ENCODE assay signal across 9 cellular contexts in genomic region chr4:88706574-88706973, GRCh38. TPM values are rescaled to one million over a fixed set of nuclear protein-coding genes. Genes with fewer than 3 reads are reported as not detected.
DNase-seq lines count a peak whose midpoint lies in the region; ATAC-seq, FAIRE-seq and TF ChIP-seq lines count a peak whose summit lies in the region.
"Had no signal": no experiment of that assay in that cellular context is flagged by ENCODE, and none has a peak within 500 bp of the region (broad histone marks: within the 10 kb centered on the region; RNA-seq: fewer than 3 reads in every experiment).

No MANE protein-coding gene starts in this region.

- no peak overlapping the region for H3K27ac Mint-ChIP-seq in progenitor cell of endocrine pancreas
- peak overlapping the region in 2 of 9 donors; percentile 21 to 30 for H3K27ac Mint-ChIP-seq in naive thymus-derived CD4-positive, alpha-beta T cell
- H3K27ac Mint-ChIP-seq in activated T-helper 1 cell treated with anti-CD3 and anti-CD28 coated beads, Interleukin-12 subunit alpha, Interleukin-12 subunit beta, Interleukin-2, Interleukin-4 antibody, amounts not matched to agents 30 ng/mL and 10 ng/mL and 1 ng/mL, durations not matched to agents 14 hours and 24 hours and 36 hours: no peak overlapping the region

- POLR2A ChIA-PET in naive thymus-derived CD4-positive, alpha-beta T cell (lab: Charles Lee): no interaction called here

- H3K9me3 ChIP-seq in naive thymus-derived CD4-positive, alpha-beta T cell (ENCODE audit: control insufficient read depth in 2 of 3, low read length in 3 of 3): no peaks in the 10 kb centered on the region

- H3K27ac ChIP-seq in naive thymus-derived CD4-positive, alpha-beta T cell (ENCODE audit: low read depth, low read length): no peak overlapping the region
- H3K27ac ChIP-seq: SK-N-MC had no signal

- H3K4me3 Mint-ChIP-seq in progenitor cell of endocrine pancreas (ENCODE audit: low read depth): no peak overlapping the region
- no peak overlapping the region for H3K4me3 Mint-ChIP-seq in naive thymus-derived CD4-positive, alpha-beta T cell
- no peak overlapping the region for H3K4me3 Mint-ChIP-seq in activated T-helper 1 cell treated with anti-CD3 and anti-CD28 coated beads, Interleukin-12 subunit alpha, Interleukin-12 subunit beta, Interleukin-2, Interleukin-4 antibody, amounts not matched to agents 30 ng/mL and 10 ng/mL and 1 ng/mL, durations not matched to agents 14 hours and 24 hours and 36 hours

- H3K4me1 Mint-ChIP-seq in progenitor cell of endocrine pancreas (ENCODE audit: low read depth): no peaks in the 10 kb centered on the region
- H3K4me1 Mint-ChIP-seq in naive thymus-derived CD4-positive, alpha-beta T cell: peaks cover 0 to 17% (median 0%) of the 10 kb centered on the region in 7 donors
- no peaks in the 10 kb centered on the region for H3K4me1 Mint-ChIP-seq in activated T-helper 1 cell treated with anti-CD3 and anti-CD28 coated beads, Interleukin-12 subunit alpha, Interleukin-12 subunit beta, Interleukin-2, Interleukin-4 antibody, amounts not matched to agents 30 ng/mL and 10 ng/mL and 1 ng/mL, durations not matched to agents 14 hours and 24 hours and 36 hours (ENCODE audit: low read depth)

- no peak for ATAC-seq in naive thymus-derived CD4-positive, alpha-beta T cell

- intact Hi-C loops in naive thymus-derived CD4-positive, alpha-beta T cell (cut with micrococcal nuclease): no loop called here
- intact Hi-C loops in activated T-helper 1 cell treated with anti-CD3 and anti-CD28 coated beads, Interleukin-12 subunit alpha, Interleukin-12 subunit beta, Interleukin-2, Interleukin-4 antibody, amounts not matched to agents 30 ng/mL and 10 ng/mL and 1 ng/mL, durations not matched to agents 14 hours and 24 hours and 36 hours (cut with micrococcal nuclease): no loop called here

- H3K27me3 ChIP-seq in naive thymus-derived CD4-positive, alpha-beta T cell (ENCODE audit: control insufficient read depth in 2 of 2, insufficient read depth in 2 of 2, low read length in 2 of 2): no peaks in the 10 kb centered on the region

- CTCF ChIA-PET in naive thymus-derived CD4-positive, alpha-beta T cell (lab: Charles Lee): no interaction called here

- no peaks in the 10 kb centered on the region for H3K36me3 Mint-ChIP-seq in progenitor cell of endocrine pancreas (ENCODE audit: insufficient read depth)
- peaks cover 27 to 82% (median 74%) of the 10 kb centered on the region in 5 donors for H3K36me3 Mint-ChIP-seq in naive thymus-derived CD4-positive, alpha-beta T cell
- peaks cover 29% of the 10 kb centered on the region for H3K36me3 Mint-ChIP-seq in activated T-helper 1 cell treated with anti-CD3 and anti-CD28 coated beads, Interleukin-12 subunit alpha, Interleukin-12 subunit beta, Interleukin-2, Interleukin-4 antibody, amounts not matched to agents 30 ng/mL and 10 ng/mL and 1 ng/mL, durations not matched to agents 14 hours and 24 hours and 36 hours (ENCODE audit: low read depth)

- H3K4me1 ChIP-seq in naive thymus-derived CD4-positive, alpha-beta T cell (ENCODE audit: control insufficient read depth in 2 of 2, insufficient read depth in 2 of 2, low read length in 2 of 2): no peaks in the 10 kb centered on the region

- peak; percentile 32 for DNase-seq in HFF-Myc (ENCODE audit: extremely low read depth, low read depth)
- peak; percentile 23 for DNase-seq in RCC 7860 (ENCODE audit: low spot score)
- peak; percentile 64 for DNase-seq in fibroblast of villous mesenchyme (ENCODE audit: low read depth)
- no peak for DNase-seq in progenitor cell of endocrine pancreas (ENCODE audit: low spot score, unreplicated experiment)
- no peak for DNase-seq in activated effector memory CD4-positive, alpha-beta T cell treated with anti-CD3 and anti-CD28 coated beads, Interleukin-2, amount 50 U/mL, for 16 hours
- DNase-seq in naive thymus-derived CD4-positive, alpha-beta T cell: no peak
- no peak for DNase-seq in NCI-H345 treated with DMSO at 0.1 percent for 48 hours (lab: John Stamatoyannopoulos, UW; ENCODE audit: unreplicated experiment)
- no peak for DNase-seq in activated T-helper 1 cell treated with anti-CD3 and anti-CD28 coated beads, Interleukin-12 subunit alpha, Interleukin-12 subunit beta, Interleukin-2, Interleukin-4 antibody, amounts not matched to agents 30 ng/mL and 10 ng/mL and 1 ng/mL, durations not matched to agents 14 hours and 24 hours and 36 hours (ENCODE audit: low spot score)

- no peak for FAIRE-seq in RCC 7860 (lab: Jason Lieb, UNC)

- H3K4me3 ChIP-seq in HFF-Myc (replicated peaks; ENCODE audit: low read depth, low read length): no peak overlapping the region
- no peak overlapping the region for H3K4me3 ChIP-seq in fibroblast of villous mesenchyme (ENCODE audit: low read depth, low read length)
- no peak overlapping the region for H3K4me3 ChIP-seq in naive thymus-derived CD4-positive, alpha-beta T cell (ENCODE audit: low read length)
- H3K4me3 ChIP-seq: SK-N-MC had no signal

- H3K36me3 ChIP-seq in naive thymus-derived CD4-positive, alpha-beta T cell (ENCODE audit: control insufficient read depth in 2 of 3, insufficient read depth in 3 of 3, low read length in 3 of 3): peaks cover 0 to 76% (median 12%) of the 10 kb centered on the region in 3 experiments

- H3K27me3 Mint-ChIP-seq in progenitor cell of endocrine pancreas: no peaks in the 10 kb centered on the region
- H3K27me3 Mint-ChIP-seq in naive thymus-derived CD4-positive, alpha-beta T cell: no peaks in the 10 kb centered on the region
- no peaks in the 10 kb centered on the region for H3K27me3 Mint-ChIP-seq in activated T-helper 1 cell treated with anti-CD3 and anti-CD28 coated beads, Interleukin-12 subunit alpha, Interleukin-12 subunit beta, Interleukin-2, Interleukin-4 antibody, amounts not matched to agents 30 ng/mL and 10 ng/mL and 1 ng/mL, durations not matched to agents 14 hours and 24 hours and 36 hours (ENCODE audit: insufficient read depth)

- TF ChIP-seq CTCF in HFF-Myc (IDR thresholded peaks at IDR 0.05; ENCODE audit: low read depth, low read length, missing control alignments) (peak; percentile 54), fibroblast of villous mesenchyme (IDR thresholded peaks at IDR 0.05; ENCODE audit: insufficient read depth, low read depth, low read length) (peak; percentile 63), progenitor cell of endocrine pancreas (IDR thresholded peaks at IDR 0.05; ENCODE audit: unreplicated experiment) (peak; percentile 56)

- no peaks in the 10 kb centered on the region for H3K9me3 Mint-ChIP-seq in progenitor cell of endocrine pancreas (ENCODE audit: low read depth)
- H3K9me3 Mint-ChIP-seq in naive thymus-derived CD4-positive, alpha-beta T cell: peaks cover 0 to 4% (median under 1%) of the 10 kb centered on the region in 11 donors
- no peaks in the 10 kb centered on the region for H3K9me3 Mint-ChIP-seq in activated T-helper 1 cell treated with anti-CD3 and anti-CD28 coated beads, Interleukin-12 subunit alpha, Interleukin-12 subunit beta, Interleukin-2, Interleukin-4 antibody, amounts not matched to agents 30 ng/mL and 10 ng/mL and 1 ng/mL, durations not matched to agents 14 hours and 24 hours and 36 hours

RNA-seq across cellular contexts. Expression of gene NAP1L5, which starts 8.9 kb away (rescaled TPM):
- total RNA-seq in fibroblast of villous mesenchyme (5.5 and 10.4 TPM in 2 replicates), progenitor cell of endocrine pancreas (3.6 and 3.9 TPM in 2 replicates)
- 10 to 100 TPM in 1 of 5 experiments, 1 to 10 TPM in 4; 1.4 to 11.7 (median 4.5) TPM for total RNA-seq in naive thymus-derived CD4-positive, alpha-beta T cell
- polyA plus RNA-seq in naive thymus-derived CD4-positive, alpha-beta T cell: 1 to 10 TPM; 1.5 to 3.0 TPM
- total RNA-seq in activated T-helper 1 cell treated with anti-CD3 and anti-CD28 coated beads, Interleukin-12 subunit alpha, Interleukin-12 subunit beta, Interleukin-2, Interleukin-4 antibody, amounts not matched to agents 30 ng/mL and 10 ng/mL and 1 ng/mL, durations not matched to agents 14 hours and 24 hours and 36 hours: 5.5 and 6.1 TPM in 2 replicates

Comparison
In these comparisons a context has a peak if more than half of its experiments do, and no peak if none do; other contexts are left out.
1. DNase-seq: peak in HFF-Myc (single experiment), RCC 7860 (single experiment) and fibroblast of villous mesenchyme (single experiment); none in progenitor cell of endocrine pancreas (single experiment), activated effector memory CD4-positive, alpha-beta T cell treated with anti-CD3 and anti-CD28 coated beads, Interleukin-2, amount 50 U/mL, for 16 hours (single experiment), naive thymus-derived CD4-positive, alpha-beta T cell (0 of 9), NCI-H345 treated with DMSO at 0.1 percent for 48 hours (single experiment) and activated T-helper 1 cell treated with anti-CD3 and anti-CD28 coated beads, Interleukin-12 subunit alpha, Interleukin-12 subunit beta, Interleukin-2, Interleukin-4 antibody, amounts not matched to agents 30 ng/mL and 10 ng/mL and 1 ng/mL, durations not matched to agents 14 hours and 24 hours and 36 hours (single experiment).
2. Peak in every context shown above with its lines, with median percentiles within 50 percentile points of each other: CTCF ChIP-seq.